ENCODE assay signal across 3 cellular contexts in genomic region chr11:127225619-127226018, GRCh38.
"Had no signal": no experiment of that assay in that cellular context is flagged by ENCODE, and none has a peak within 500 bp of the region (broad histone marks: within the 10 kb centered on the region; RNA-seq: fewer than 3 reads in every experiment).

No MANE protein-coding gene starts in this region.

- ATAC-seq: GM12878 had no signal

- DNase-seq: GDM1, GF-D8 had no signal

- H3K4me3 ChIP-seq: GM12878 had no signal
